In genomic region chr3:194296832-194297666, GRCh38 we compare ENCODE assay signal across 12 cellular contexts. TPM values are rescaled to one million over a fixed set of nuclear protein-coding genes. Genes with fewer than 3 reads are reported as not detected.
A peak's percentile ranks its signal among the peaks of the same experiment; 100 is the strongest.
DNase-seq lines count a peak whose midpoint lies in the region; ATAC-seq and TF ChIP-seq lines count a peak whose summit lies in the region.
"Had no signal": no experiment of that assay in that cellular context is flagged by ENCODE, and none has a peak within 500 bp of the region (broad histone marks: within the 10 kb centered on the region; RNA-seq: fewer than 3 reads in every experiment).

No MANE protein-coding gene starts in this region.

- H3K36me3 Mint-ChIP-seq in MCF 10A (ENCODE audit: insufficient read depth, unreplicated experiment): peaks cover under 1% of the 10 kb centered on the region
- H3K36me3 Mint-ChIP-seq in stimulated activated naive B cell treated with anti-CD40 and anti-IgM and Interleukin-4, amounts not matched to agents 10 μg/mL and 1 μg/mL and 100 μg/mL, for 72 hours: no peaks in the 10 kb centered on the region

- H3K4me3 Mint-ChIP-seq in MCF 10A (ENCODE audit: unreplicated experiment): no peak overlapping the region
- H3K4me3 Mint-ChIP-seq in stimulated activated naive B cell treated with anti-CD40 and anti-IgM and Interleukin-4, amounts not matched to agents 10 μg/mL and 1 μg/mL and 100 μg/mL, for 72 hours: no peak overlapping the region

- peak overlapping the region; percentile 12 for H3K27ac Mint-ChIP-seq in MCF 10A (ENCODE audit: low read depth, unreplicated experiment)
- H3K27ac Mint-ChIP-seq in stimulated activated naive B cell treated with anti-CD40 and anti-IgM and Interleukin-4, amounts not matched to agents 10 μg/mL and 1 μg/mL and 100 μg/mL, for 72 hours: no peak overlapping the region

- H3K4me1 Mint-ChIP-seq in MCF 10A (ENCODE audit: insufficient read depth, unreplicated experiment): peaks cover 6% of the 10 kb centered on the region
- peaks cover 9 to 16% of the 10 kb centered on the region in 2 donors for H3K4me1 Mint-ChIP-seq in stimulated activated naive B cell treated with anti-CD40 and anti-IgM and Interleukin-4, amounts not matched to agents 10 μg/mL and 1 μg/mL and 100 μg/mL, for 72 hours

- H3K9me3 ChIP-seq in ES-I3 (ENCODE audit: control insufficient read depth, insufficient read depth, low read length) (no peaks in the 10 kb centered on the region), iPS-20b (ENCODE audit: insufficient read depth, low read depth, low read length) (no peaks in the 10 kb centered on the region)

- H3K27me3 ChIP-seq in iPS-20b (ENCODE audit: insufficient read depth, low read length): peaks cover 25% of the 10 kb centered on the region; the same call in 1 of the 2 replicates

- ATAC-seq in stimulated activated naive B cell treated with anti-CD40 and anti-IgM and Interleukin-4, amounts not matched to agents 10 μg/mL and 1 μg/mL and 100 μg/mL, for 72 hours (replicated peaks): no peak

- H3K27me3 Mint-ChIP-seq in MCF 10A (ENCODE audit: insufficient read depth, unreplicated experiment): no peaks in the 10 kb centered on the region
- H3K27me3 Mint-ChIP-seq in stimulated activated naive B cell treated with anti-CD40 and anti-IgM and Interleukin-4, amounts not matched to agents 10 μg/mL and 1 μg/mL and 100 μg/mL, for 72 hours: peaks cover 17 to 45% of the 10 kb centered on the region in 2 donors

- CTCF ChIA-PET in MCF 10A (lab: Yijun Ruan, JAX): interaction anchor here (0.6 to 3.8 kb wide), 6 partner anchors 11 to 180 kb away, joined by 3 to 20 read pairs (median 3); no protein-coding TSS in a partner anchor

- H3K27ac ChIP-seq in iPS-20b (ENCODE audit: low read length): peak overlapping the region; percentile 79

- H3K9me3 Mint-ChIP-seq in MCF 10A (ENCODE audit: unreplicated experiment): no peaks in the 10 kb centered on the region
- H3K9me3 Mint-ChIP-seq in stimulated activated naive B cell treated with anti-CD40 and anti-IgM and Interleukin-4, amounts not matched to agents 10 μg/mL and 1 μg/mL and 100 μg/mL, for 72 hours: peaks cover 0 to 3% of the 10 kb centered on the region in 2 donors

- intact Hi-C loops in MCF 10A (cut with micrococcal nuclease): loop anchor here (1.0 kb wide), 1 partner anchor 36 kb away; no protein-coding TSS in a partner anchor

- BruUV-seq in MCF 10A (replicated peaks; lab: Mats Ljungman, UMichigan): no TSS peak

- H3K9ac ChIP-seq in ES-I3 (ENCODE audit: low read depth, low read length) (peak overlapping the region; percentile 58), iPS-20b (ENCODE audit: low read depth, low read length) (peak overlapping the region; percentile 83)

- H3K4me3 ChIP-seq in iPS-20b (ENCODE audit: low read length): peak overlapping the region; percentile 55
- peak overlapping the region; percentile 10 for H3K4me3 ChIP-seq in retinal pigment epithelial cell (ENCODE audit: low read length)

- H3K36me3 ChIP-seq in ES-I3 (ENCODE audit: insufficient read depth, low read length) (no peaks in the 10 kb centered on the region), iPS-20b (ENCODE audit: insufficient read depth, low read depth, low read length) (no peaks in the 10 kb centered on the region)

- H3K4me1 ChIP-seq in ES-I3 (ENCODE audit: insufficient read depth, low read length) (peaks cover 23% of the 10 kb centered on the region), iPS-20b (ENCODE audit: insufficient read depth, low read length) (peaks cover 34% of the 10 kb centered on the region; the same call in 1 of the 2 replicates)

- POLR2A ChIA-PET in MCF 10A (lab: Yijun Ruan, JAX): interaction anchor here (0.6 to 1.3 kb wide), 3 partner anchors 12 to 427 kb away, joined by 3 read pairs; no protein-coding TSS in a partner anchor

- DNase-seq in MCF 10A (ENCODE audit: unreplicated experiment): peak; percentile 52
- no peak for DNase-seq in retinal pigment epithelial cell (ENCODE audit: low read depth)
- no peak for DNase-seq in cerebellar nuclear complex (lab: John Stamatoyannopoulos, UW)
- DNase-seq in T-helper 9 cell: no peak
- no peak for DNase-seq in stimulated activated naive B cell treated with anti-CD40 and anti-IgM and Interleukin-4, amounts not matched to agents 10 μg/mL and 1 μg/mL and 100 μg/mL, for 72 hours
- DNase-seq in NCI-H128 (lab: John Stamatoyannopoulos, UW; ENCODE audit: unreplicated experiment): no peak
- DNase-seq: effector CD8-positive, alpha-beta T cell; GDM1; NCI-H1694 treated with DMSO at 0.1 percent for 48 hours; stimulated activated CD4-positive, alpha-beta T cell treated with anti-CD3 and anti-CD28 coated beads, Interleukin-2, amount 100 ng/mL, for 24 hours had no signal

- TF ChIP-seq CTCF in MCF 10A (IDR thresholded peaks at IDR 0.05; ENCODE audit: unreplicated experiment) (no peak), retinal pigment epithelial cell (conservative IDR thresholded peaks at IDR 0.05; ENCODE audit: low read depth, low read length) (peak; percentile 9)

RNA-seq across cellular contexts. Expression of gene CPN2, which starts 54.1 kb away (rescaled TPM):
- total RNA-seq in MCF 10A (2022): not detected in 2 replicates
